Comparison of ENCODE assay signal across 15 cellular contexts in genomic region chr17:15106540-15106939, GRCh38.
DNase-seq lines count a peak whose midpoint lies in the region; ATAC-seq, FAIRE-seq and TF ChIP-seq lines count a peak whose summit lies in the region.
"Had no signal": no experiment of that assay in that cellular context is flagged by ENCODE, and none has a peak within 500 bp of the region (broad histone marks: within the 10 kb centered on the region; RNA-seq: fewer than 3 reads in every experiment).

No MANE protein-coding gene starts in this region.

- H3K9me3 ChIP-seq in right cardiac atrium (ENCODE audit: control insufficient read depth, low read length) (no peaks in the 10 kb centered on the region), endothelial cell of umbilical vein (replicated peaks; ENCODE audit: control insufficient read depth, insufficient read depth, low read length) (no peaks in the 10 kb centered on the region), smooth muscle cell (replicated peaks; ENCODE audit: low read depth) (no peaks in the 10 kb centered on the region)
- H3K9me3 ChIP-seq: sigmoid colon, transverse colon had no signal

- ATAC-seq in right cardiac atrium (no peak), Right ventricle myocardium superior (ENCODE audit: poor library complexity) (no peak), GM21447 (IDR thresholded peaks at IDR 0.05; ENCODE audit: unreplicated experiment) (no peak)

- CTCF ChIA-PET in endothelial cell of umbilical vein (lab: Charles Lee): no interaction called here

- no peaks in the 10 kb centered on the region for H3K4me1 ChIP-seq in right cardiac atrium (ENCODE audit: control insufficient read depth, insufficient read depth, low read length)
- H3K4me1 ChIP-seq in endothelial cell of umbilical vein (ENCODE audit: control insufficient read depth, extremely low read depth, insufficient read depth, low read length): no peaks in the 10 kb centered on the region
- H3K4me1 ChIP-seq in smooth muscle cell (ENCODE audit: low read depth): peaks cover 7% of the 10 kb centered on the region
- H3K4me1 ChIP-seq: sigmoid colon, transverse colon had no signal

- H4K20me1 ChIP-seq in endothelial cell of umbilical vein (replicated peaks; ENCODE audit: control insufficient read depth, extremely low read depth, insufficient read depth, low read length) (no peaks in the 10 kb centered on the region), smooth muscle cell (ENCODE audit: low read depth) (no peaks in the 10 kb centered on the region)

- intact Hi-C loops in right cardiac atrium (cut with DNase I) (no loop called here), Right ventricle myocardium superior (cut with DNase I) (no loop called here), endothelial cell of umbilical vein (cut with micrococcal nuclease) (no loop called here)

- H3K36me3 ChIP-seq in endothelial cell of umbilical vein (ENCODE audit: control insufficient read depth in 2 of 2, extremely low read depth in 1 of 2, insufficient read depth in 2 of 2, low read length in 2 of 2) (no peaks in the 10 kb centered on the region), smooth muscle cell (ENCODE audit: low read depth) (no peaks in the 10 kb centered on the region)
- H3K36me3 ChIP-seq: sigmoid colon, transverse colon had no signal

- H3K27ac ChIP-seq in right cardiac atrium (ENCODE audit: low read length): peak overlapping the region; percentile 43
- no peak overlapping the region for H3K27ac ChIP-seq in endothelial cell of umbilical vein (ENCODE audit: insufficient read depth, low read depth, low read length)
- no peak overlapping the region for H3K27ac ChIP-seq in smooth muscle cell (ENCODE audit: low read depth)
- H3K27ac ChIP-seq: sigmoid colon, transverse colon had no signal

- H3F3A ChIP-seq in smooth muscle cell (ENCODE audit: low read depth): no peaks in the 10 kb centered on the region

- DNase-seq in right cardiac atrium (no peak), Right ventricle myocardium superior (no peak), NCI-H460 (ENCODE audit: extremely low read depth, low read depth) (peak; percentile 22), endothelial cell of umbilical vein (ENCODE audit: low read depth, low spot score) (no peak), smooth muscle cell (lab: John Stamatoyannopoulos, UW; ENCODE audit: unreplicated experiment) (no peak), GM19240 (ENCODE audit: insufficient read length, low spot score) (no peak)
- DNase-seq in stimulated activated CD4-positive, alpha-beta T cell treated with anti-CD3 and anti-CD28 coated beads, Interleukin-15, amount 100 ng/mL, for 24 hours: no peak
- DNase-seq: activated effector memory CD4-positive, alpha-beta T cell treated with anti-CD3 and anti-CD28 coated beads, Interleukin-2, amount 50 U/mL, for 16 hours; KBM-7; NCI-H1417; NCI-H2227 treated with DMSO at 0.1 percent for 48 hours; sigmoid colon; stimulated activated CD4-positive, alpha-beta T cell treated with anti-CD3 and anti-CD28 coated beads, Interleukin-4, amount 100 ng/mL, for 4 hours; transverse colon had no signal

- no peak overlapping the region for H3K4me2 ChIP-seq in endothelial cell of umbilical vein (ENCODE audit: insufficient read depth, low read length)
- peak overlapping the region; percentile 24 for H3K4me2 ChIP-seq in smooth muscle cell

- H3K9ac ChIP-seq in endothelial cell of umbilical vein (replicated peaks; ENCODE audit: extremely low read depth, insufficient read depth, low read length) (no peak overlapping the region), smooth muscle cell (ENCODE audit: low read depth) (no peak overlapping the region)

- TF ChIP-seq POLR2A in endothelial cell of umbilical vein (IDR thresholded peaks at IDR 0.05; ENCODE audit: low read depth, low read length): no peak

- no peaks in the 10 kb centered on the region for H3K27me3 ChIP-seq in right cardiac atrium (ENCODE audit: control insufficient read depth, insufficient read depth)
- no peaks in the 10 kb centered on the region for H3K27me3 ChIP-seq in endothelial cell of umbilical vein (ENCODE audit: control insufficient read depth in 2 of 2, insufficient read depth in 2 of 2, low read length in 2 of 2)
- H3K27me3 ChIP-seq in smooth muscle cell (ENCODE audit: low read depth): peaks cover 6% of the 10 kb centered on the region
- H3K27me3 ChIP-seq: transverse colon had no signal

- no peak overlapping the region for H3K4me3 ChIP-seq in right cardiac atrium (ENCODE audit: low read length)
- H3K4me3 ChIP-seq in endothelial cell of umbilical vein (replicated peaks in 1 of 3; ENCODE audit: insufficient read depth in 1 of 3, low read depth in 1 of 3, low read length in 3 of 3): no peak overlapping the region
- H3K4me3 ChIP-seq in smooth muscle cell: no peak overlapping the region
- H3K4me3 ChIP-seq: sigmoid colon, transverse colon had no signal

- FAIRE-seq in endothelial cell of umbilical vein (lab: Jason Lieb, UNC): no peak

- WGBS in right cardiac atrium: 58% methylated on average over 3 of the region's 3 CpGs
- 14% methylated on average over 3 of the region's 3 CpGs for WGBS in smooth muscle cell (ENCODE audit: low lambda C conversion rate)

- TF ChIP-seq CTCF in endothelial cell of umbilical vein (IDR thresholded peaks at IDR 0.05; ENCODE audit: extremely low read depth in 1 of 2, insufficient read depth in 1 of 2, low read depth in 1 of 2, low read length in 2 of 2): no peak
- no peak for TF ChIP-seq CTCF in smooth muscle cell (IDR thresholded peaks at IDR 0.05; ENCODE audit: borderline replicate concordance, insufficient read depth, poor library complexity, severe bottlenecking)

- H2AFZ ChIP-seq in endothelial cell of umbilical vein (ENCODE audit: low read depth, low read length): no peak overlapping the region
- no peak overlapping the region for H2AFZ ChIP-seq in smooth muscle cell (ENCODE audit: low read depth)

- H3K79me2 ChIP-seq in endothelial cell of umbilical vein (ENCODE audit: control insufficient read depth, insufficient read depth, low read length) (no peaks in the 10 kb centered on the region), smooth muscle cell (ENCODE audit: low read depth) (no peaks in the 10 kb centered on the region)

- POLR2A ChIA-PET in endothelial cell of umbilical vein (lab: Charles Lee): no interaction called here

- no peaks in the 10 kb centered on the region for H3K9me1 ChIP-seq in endothelial cell of umbilical vein (replicated peaks; ENCODE audit: control insufficient read depth, extremely low read depth, insufficient read depth, low read length)

- dilution Hi-C loops in endothelial cell of umbilical vein (cut with MboI; ENCODE audit: extremely low pct_ligation_motif_present, low sequenced_read_pairs): no loop called here

- BruUV-seq in endothelial cell of umbilical vein (replicated peaks; lab: Mats Ljungman, UMichigan): no TSS peak

TF ChIP-seq in endothelial cell of umbilical vein, 7 proteins besides CTCF, POLR2A, EP300 and RAD21:
- peak; percentile 4 for TF ChIP-seq JUN (IDR thresholded peaks at IDR 0.05; ENCODE audit: borderline replicate concordance, insufficient read depth, insufficient read length, low read depth)
- TF ChIP-seq POLR2AphosphoS5 (IDR thresholded peaks at IDR 0.05; ENCODE audit: insufficient read depth, low read depth, low read length): no peak
